26 cellular contexts compared by ENCODE assay signal in the genomic region with DNA sequence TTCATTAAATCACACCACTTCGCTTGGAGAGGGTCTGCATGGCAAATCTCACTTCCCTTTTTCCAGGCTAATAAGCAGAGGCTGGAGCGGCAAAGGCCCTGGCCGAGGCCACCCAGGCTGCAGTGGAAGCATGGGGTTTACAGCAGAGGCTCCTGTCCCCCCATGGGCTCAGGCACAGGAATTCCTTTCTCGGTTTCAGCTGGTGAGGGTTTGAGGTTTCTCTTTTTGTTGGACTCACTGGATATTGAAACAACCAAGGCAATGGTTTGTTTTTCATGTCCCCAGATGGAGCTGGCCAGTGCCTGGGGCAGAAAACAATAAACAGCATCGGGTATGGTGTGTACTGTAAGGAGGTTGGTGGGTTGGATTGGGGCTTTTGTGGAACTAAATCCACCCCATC.
DNase-seq lines count a peak whose midpoint lies in the region; ATAC-seq, FAIRE-seq and TF ChIP-seq lines count a peak whose summit lies in the region.
"Had no signal": no experiment of that assay in that cellular context is flagged by ENCODE, and none has a peak within 500 bp of the region (broad histone marks: within the 10 kb centered on the region; RNA-seq: fewer than 3 reads in every experiment).

No MANE protein-coding gene starts in this region.

- TF ChIP-seq CTCF in bronchial epithelial cell (IDR thresholded peaks at IDR 0.05; ENCODE audit: insufficient read depth, low read length, severe bottlenecking) = no peak
- no peak for TF ChIP-seq CTCF in osteoblast (IDR thresholded peaks at IDR 0.05; ENCODE audit: extremely low read depth, low read depth, low read length)
- no peak for TF ChIP-seq CTCF in SK-N-SH (IDR thresholded peaks at IDR 0.05)

- POLR2A ChIA-PET in SK-N-SH (lab: Yijun Ruan, JAX) = no interaction called here

- no peaks in the 10 kb centered on the region for H3K36me3 Mint-ChIP-seq in activated naive CD8-positive, alpha-beta T cell treated with anti-CD3 and anti-CD28 coated beads, Interleukin-2, amount 50 U/mL, for 24 hours (ENCODE audit: low read depth)
- H3K36me3 Mint-ChIP-seq: CD4-positive, CD25-positive, alpha-beta regulatory T cell; CD8-positive, alpha-beta T cell had no signal

- no peak for TF ChIP-seq EP300 in SK-N-SH (IDR thresholded peaks at IDR 0.05; ENCODE audit: borderline replicate concordance in 1 of 2, low read depth in 1 of 2, low read length in 1 of 2)

- WGBS in SK-N-SH (ENCODE audit: low lambda C conversion rate) = 75% methylated on average over 4 of the region's 5 CpGs

- CTCF ChIA-PET in SK-N-SH (lab: Yijun Ruan, JAX) = interaction anchor here (1.3 kb wide), 1 partner anchor 17 kb away, joined by 3 read pairs; no protein-coding TSS in a partner anchor

- H3K27me3 ChIP-seq in SJCRH30 (no peaks in the 10 kb centered on the region), bronchial epithelial cell (ENCODE audit: control insufficient read depth, insufficient read depth, low read length) (peaks cover 3% of the 10 kb centered on the region), osteoblast (ENCODE audit: insufficient read depth, low read length) (no peaks in the 10 kb centered on the region), SK-N-SH (ENCODE audit: insufficient read depth) (no peaks in the 10 kb centered on the region)
- H3K27me3 ChIP-seq: BLaER1 had no signal

- H3K27me3 Mint-ChIP-seq in activated naive CD8-positive, alpha-beta T cell treated with anti-CD3 and anti-CD28 coated beads, Interleukin-2, amount 50 U/mL, for 24 hours = peaks cover 6% of the 10 kb centered on the region

- DNase-seq in EH (ENCODE audit: low read depth) (peak; percentile 15), SJCRH30 (peak; percentile 81 to 82), bronchial epithelial cell (ENCODE audit: low read depth) (no peak), osteoblast (ENCODE audit: insufficient read length, low spot score, missing footprints) (no peak), SK-N-SH (no peak)
- no peak for DNase-seq in activated effector memory CD4-positive, alpha-beta T cell treated with Interleukin-2 at 50 U/mL for 16 hours
- DNase-seq in activated naive CD8-positive, alpha-beta T cell treated with anti-CD3 and anti-CD28 coated beads, Interleukin-2, amount 50 U/mL, for 24 hours = no peak
- DNase-seq: Caco-2; CD4-positive, CD25-positive, alpha-beta regulatory T cell; CD8-positive, alpha-beta T cell; DMS153; DND-41; EL; GDM1; GOT3; HFFc6 had no signal

- H3K27ac ChIP-seq in SJCRH30 = peak overlapping the region; percentile 39; the same call in 1 of the 2 replicates
- H3K27ac ChIP-seq in osteoblast (ENCODE audit: low read depth, low read length) = no peak overlapping the region
- H3K27ac ChIP-seq in SK-N-SH (ENCODE audit: low read depth in 2 of 2, low read length in 1 of 2) = no peak overlapping the region
- H3K27ac ChIP-seq: 22Rv1, BLaER1, C4-2B had no signal

- H3K79me2 ChIP-seq in osteoblast (ENCODE audit: insufficient read depth, low read length) = no peaks in the 10 kb centered on the region
- no peaks in the 10 kb centered on the region for H3K79me2 ChIP-seq in SK-N-SH (ENCODE audit: insufficient read depth)

- H3K36me3 ChIP-seq in SJCRH30 (no peaks in the 10 kb centered on the region), bronchial epithelial cell (ENCODE audit: control insufficient read depth, insufficient read depth, low read length) (no peaks in the 10 kb centered on the region), osteoblast (ENCODE audit: insufficient read depth, low read length) (no peaks in the 10 kb centered on the region), SK-N-SH (replicated peaks in 1 of 2; ENCODE audit: control insufficient read depth in 1 of 2, insufficient read depth in 2 of 2, low read length in 1 of 2) (no peaks in the 10 kb centered on the region)
- H3K36me3 ChIP-seq: BLaER1, HAP-1 had no signal

- no peak for ATAC-seq in HG03457 (IDR thresholded peaks at IDR 0.05; ENCODE audit: unreplicated experiment)
- ATAC-seq in activated naive CD8-positive, alpha-beta T cell treated with anti-CD3 and anti-CD28 coated beads, Interleukin-2, amount 50 U/mL, for 24 hours = no peak
- ATAC-seq: CD8-positive, alpha-beta T cell; GM12878 had no signal

- H3K4me3 ChIP-seq in SJCRH30 (no peak overlapping the region; the same call in 1 of the 2 replicates), bronchial epithelial cell (ENCODE audit: low read depth, low read length) (no peak overlapping the region), osteoblast (ENCODE audit: insufficient read depth, low read length) (no peak overlapping the region), SK-N-SH (ENCODE audit: low read depth in 2 of 2, low read length in 1 of 2) (no peak overlapping the region)
- H3K4me3 ChIP-seq: BLaER1, GM12878, HAP-1 had no signal

- no peaks in the 10 kb centered on the region for H3K9me3 Mint-ChIP-seq in activated naive CD8-positive, alpha-beta T cell treated with anti-CD3 and anti-CD28 coated beads, Interleukin-2, amount 50 U/mL, for 24 hours
- H3K9me3 Mint-ChIP-seq: CD4-positive, CD25-positive, alpha-beta regulatory T cell; CD8-positive, alpha-beta T cell; HFFc6 had no signal

- peaks cover 17% of the 10 kb centered on the region for H3K4me1 ChIP-seq in SJCRH30
- peaks cover 4% of the 10 kb centered on the region for H3K4me1 ChIP-seq in osteoblast (ENCODE audit: insufficient read depth, low read length)
- 0 out of 4 replicates have a peak, but pooled peaks cover 0 to 1% of the 10 kb centered on the region in 2 experiments for H3K4me1 ChIP-seq in SK-N-SH (ENCODE audit: control insufficient read depth in 1 of 2, insufficient read depth in 2 of 2, low read depth in 1 of 2, low read length in 1 of 2)
- H3K4me1 ChIP-seq: BLaER1, Caco-2, HAP-1 had no signal

- H3K4me2 ChIP-seq in osteoblast (ENCODE audit: insufficient read depth, low read length) (no peak overlapping the region), SK-N-SH (no peak overlapping the region)
- H3K4me2 ChIP-seq: BLaER1 had no signal

- peak; percentile 13 for FAIRE-seq in bronchial epithelial cell (lab: Jason Lieb, UNC)
- FAIRE-seq: A204.1, GM12878, GM18507, H54 had no signal

- no peaks in the 10 kb centered on the region for H3K4me1 Mint-ChIP-seq in activated naive CD8-positive, alpha-beta T cell treated with anti-CD3 and anti-CD28 coated beads, Interleukin-2, amount 50 U/mL, for 24 hours
- H3K4me1 Mint-ChIP-seq: B cell had no signal

- no peak overlapping the region for H3K9ac ChIP-seq in SK-N-SH
- H3K9ac ChIP-seq: BLaER1 had no signal

- H3K9me2 ChIP-seq in SK-N-SH = no peaks in the 10 kb centered on the region

- no peaks in the 10 kb centered on the region for H3F3A ChIP-seq in SK-N-SH (replicated peaks; ENCODE audit: insufficient read depth)

- H2AFZ ChIP-seq in osteoblast (ENCODE audit: low read length) (peak overlapping the region; percentile 55), SK-N-SH (ENCODE audit: low read depth) (no peak overlapping the region)

- TF ChIP-seq RAD21 in SK-N-SH (IDR thresholded peaks at IDR 0.05; ENCODE audit: low read length) = no peak

- H4K20me1 ChIP-seq in osteoblast (ENCODE audit: insufficient read depth, low read length) (no peaks in the 10 kb centered on the region), SK-N-SH (ENCODE audit: insufficient read depth) (no peaks in the 10 kb centered on the region)
- H4K20me1 ChIP-seq: BLaER1 had no signal

- H3K9me3 ChIP-seq in SJCRH30 (replicated peaks) = no peaks in the 10 kb centered on the region
- no peaks in the 10 kb centered on the region for H3K9me3 ChIP-seq in osteoblast (ENCODE audit: low read depth, low read length)
- no peaks in the 10 kb centered on the region for H3K9me3 ChIP-seq in SK-N-SH
- H3K9me3 ChIP-seq: BLaER1, Caco-2, HAP-1 had no signal

- no peak overlapping the region for H3K4me3 Mint-ChIP-seq in activated naive CD8-positive, alpha-beta T cell treated with anti-CD3 and anti-CD28 coated beads, Interleukin-2, amount 50 U/mL, for 24 hours
- H3K4me3 Mint-ChIP-seq: B cell; CD4-positive, CD25-positive, alpha-beta regulatory T cell; CD8-positive, alpha-beta T cell; HFFc6 had no signal

- no peak overlapping the region for H3K27ac Mint-ChIP-seq in activated naive CD8-positive, alpha-beta T cell treated with anti-CD3 and anti-CD28 coated beads, Interleukin-2, amount 50 U/mL, for 24 hours
- H3K27ac Mint-ChIP-seq: B cell; CD8-positive, alpha-beta T cell; HFFc6 had no signal

TF ChIP-seq in SK-N-SH, 30 proteins besides CTCF, POLR2A, EP300 and RAD21:
- no peak for TF ChIP-seq GABPA (IDR thresholded peaks at IDR 0.05; ENCODE audit: low read depth)
- no peak for TF ChIP-seq JUND (IDR thresholded peaks at IDR 0.05)
- no peak for TF ChIP-seq YY1 (IDR thresholded peaks at IDR 0.05; ENCODE audit: low read depth)
- TF ChIP-seq USF2 (IDR thresholded peaks at IDR 0.05; ENCODE audit: borderline replicate concordance, low read depth, low read length) = no peak
- TF ChIP-seq EZH2phosphoT487 (IDR thresholded peaks at IDR 0.05; ENCODE audit: borderline replicate concordance, low read depth) = no peak
- TF ChIP-seq SIN3A (IDR thresholded peaks at IDR 0.05; ENCODE audit: borderline replicate concordance, low read depth, low read length) = no peak
- no peak for TF ChIP-seq CHD2 (IDR thresholded peaks at IDR 0.05; ENCODE audit: low read length, partially characterized antibody)
- no peak for TF ChIP-seq PBX3 (IDR thresholded peaks at IDR 0.05)
- TF ChIP-seq GATA2 (CRISPR knock-in tag; IDR thresholded peaks at IDR 0.05) = no peak
- TF ChIP-seq MEF2A (IDR thresholded peaks at IDR 0.05; ENCODE audit: borderline replicate concordance, low read depth) = no peak
- no peak for TF ChIP-seq FOSL2 (IDR thresholded peaks at IDR 0.05; ENCODE audit: borderline replicate concordance, low read depth)
- TF ChIP-seq POLR2AphosphoS5 (IDR thresholded peaks at IDR 0.05; ENCODE audit: low read depth, low read length) = no peak
- TF ChIP-seq RXRA (IDR thresholded peaks at IDR 0.05; ENCODE audit: borderline replicate concordance, low read depth) = no peak

Comparison
In these comparisons a context has a peak if more than half of its experiments do, and no peak if none do; other contexts are left out.
1. DNase-seq: peak in EH (single experiment) and SJCRH30 (2 of 2); none in bronchial epithelial cell (single experiment), osteoblast (single experiment), activated effector memory CD4-positive, alpha-beta T cell treated with Interleukin-2 at 50 U/mL for 16 hours (single experiment), activated naive CD8-positive, alpha-beta T cell treated with anti-CD3 and anti-CD28 coated beads, Interleukin-2, amount 50 U/mL, for 24 hours (single experiment) and SK-N-SH (single experiment).